Comparison of ENCODE assay signal across 7 cellular contexts in genomic region chr2:197308635-197309368, GRCh38. TPM values are rescaled to one million over a fixed set of nuclear protein-coding genes. Genes with fewer than 3 reads are reported as not detected.
DNase-seq lines count a peak whose midpoint lies in the region; ATAC-seq, FAIRE-seq and TF ChIP-seq lines count a peak whose summit lies in the region.

No MANE protein-coding gene starts in this region.

- no peaks in the 10 kb centered on the region for H3K9me3 ChIP-seq in colonic mucosa
- H3K9me3 ChIP-seq in sigmoid colon: no peaks in the 10 kb centered on the region

- TF ChIP-seq CTCF in GM12865 (IDR thresholded peaks at IDR 0.05; ENCODE audit: insufficient read depth, low read depth, low read length, missing control alignments) (no peak), NB4 (IDR thresholded peaks at IDR 0.05; ENCODE audit: low read depth, low read length) (no peak), colonic mucosa (IDR thresholded peaks at IDR 0.05) (no peak), sigmoid colon (IDR thresholded peaks at IDR 0.05) (no peak)

- FAIRE-seq in frontal cortex (lab: Jason Lieb, UNC): no peak

- H3K4me1 ChIP-seq in colonic mucosa (no peaks in the 10 kb centered on the region), sigmoid colon (peaks cover 0 to 49% (median 37%) of the 10 kb centered on the region in 4 donors)

- H3K27ac ChIP-seq in colonic mucosa: peak overlapping the region; percentile 51
- H3K27ac ChIP-seq in sigmoid colon: peak overlapping the region; percentile 38 to 88 (median 86)

- no peak for DNase-seq in GM12865 (ENCODE audit: low read depth)
- DNase-seq in NB4 (ENCODE audit: low read depth): peak; percentile 47
- DNase-seq in colonic mucosa: no peak
- DNase-seq in sigmoid colon: no peak
- DNase-seq in frontal cortex (ENCODE audit: low spot score in 2 of 2): no peak
- DNase-seq in erythroblast (lab: John Stamatoyannopoulos, UW): no peak

- TF ChIP-seq POLR2A in NB4 (IDR thresholded peaks at IDR 0.05; ENCODE audit: extremely low read depth, insufficient read length): no peak
- TF ChIP-seq POLR2A in sigmoid colon (IDR thresholded peaks at IDR 0.05): no peak
- TF ChIP-seq POLR2A in erythroblast (IDR thresholded peaks at IDR 0.05; ENCODE audit: low read length): no peak

- H3K4me3 ChIP-seq in GM12865 (ENCODE audit: low read depth, low read length): peak overlapping the region; percentile 91
- peak overlapping the region; percentile 75 for H3K4me3 ChIP-seq in NB4 (ENCODE audit: low read depth, low read length)
- peak overlapping the region; percentile 59 for H3K4me3 ChIP-seq in colonic mucosa
- H3K4me3 ChIP-seq in sigmoid colon: peak overlapping the region in 3 of 4 donors; percentile 63 to 94 (median 80)

- H3K36me3 ChIP-seq in colonic mucosa (no peaks in the 10 kb centered on the region), sigmoid colon (no peaks in the 10 kb centered on the region)

- H3K27me3 ChIP-seq in colonic mucosa (no peaks in the 10 kb centered on the region), sigmoid colon (no peaks in the 10 kb centered on the region)

- 60 to 81% methylated on average over 3 of the region's 3 CpGs for WGBS in sigmoid colon, 2 donors

- no peak for ATAC-seq in HG03571 (IDR thresholded peaks at IDR 0.05; ENCODE audit: unreplicated experiment)

- intact Hi-C loops in colonic mucosa (cut with DNase I): no loop called here
- intact Hi-C loops in sigmoid colon (cut with DNase I): loop anchor here (5.0 kb wide), 1 partner anchor 52 kb away; no protein-coding TSS in a partner anchor

- no peak for TF ChIP-seq EP300 in sigmoid colon (IDR thresholded peaks at IDR 0.05)

- peak overlapping the region in 1 of 2 donors; percentile 23 for H3K9ac ChIP-seq in colonic mucosa (ENCODE audit: low read depth in 2 of 2, low read length in 2 of 2)

RNA-seq across cellular contexts. Expression of gene ANKRD44, which starts 1.8 kb away (rescaled TPM):
- 1 to 10 TPM; 7.0 to 7.9 TPM for total RNA-seq in colonic mucosa
- 10 to 100 TPM; 34.2 to 41.1 (median 37.6) TPM for total RNA-seq in sigmoid colon
- polyA plus RNA-seq in sigmoid colon: 10 to 100 TPM in 1 of 3 donors, 1 to 10 TPM in 2; 1.2 to 21.3 (median 1.8) TPM
- 101 TPM for total RNA-seq in frontal cortex
